In genomic region chrX:40418413-40419195, GRCh38 we compare ENCODE assay signal across 14 cellular contexts.
DNase-seq lines count a peak whose midpoint lies in the region; FAIRE-seq and TF ChIP-seq lines count a peak whose summit lies in the region.
"Had no signal": no experiment of that assay in that cellular context is flagged by ENCODE, and none has a peak within 500 bp of the region (broad histone marks: within the 10 kb centered on the region; RNA-seq: fewer than 3 reads in every experiment).

No MANE protein-coding gene starts in this region.

- TF ChIP-seq CTCF in Calu3 (IDR thresholded peaks at IDR 0.05; ENCODE audit: unreplicated experiment): no peak
- no peak for TF ChIP-seq CTCF in D721Med (IDR thresholded peaks at IDR 0.05; ENCODE audit: insufficient read depth, missing control alignments)

- H3K27ac Mint-ChIP-seq in Calu3 (ENCODE audit: unreplicated experiment): no peak overlapping the region
- H3K27ac Mint-ChIP-seq in activated CD4-positive, alpha-beta memory T cell treated with anti-CD3 and anti-CD28 coated beads for 36 hours: no peak overlapping the region
- H3K27ac Mint-ChIP-seq: endodermal cell, progenitor cell of endocrine pancreas had no signal

- POLR2A ChIA-PET in activated CD4-positive, alpha-beta memory T cell treated with anti-CD3 and anti-CD28 coated beads for 36 hours (lab: Charles Lee): no interaction called here

- H3K4me1 Mint-ChIP-seq in Calu3 (ENCODE audit: low read depth, unreplicated experiment): no peaks in the 10 kb centered on the region
- peaks cover 3% of the 10 kb centered on the region for H3K4me1 Mint-ChIP-seq in activated CD4-positive, alpha-beta memory T cell treated with anti-CD3 and anti-CD28 coated beads for 36 hours (ENCODE audit: low read depth)

- no peaks in the 10 kb centered on the region for H3K36me3 Mint-ChIP-seq in Calu3 (ENCODE audit: insufficient read depth, unreplicated experiment)
- H3K36me3 Mint-ChIP-seq in activated CD4-positive, alpha-beta memory T cell treated with anti-CD3 and anti-CD28 coated beads for 36 hours: no peaks in the 10 kb centered on the region

- intact Hi-C loops in Calu3 (cut with micrococcal nuclease; ENCODE audit: unreplicated experiment): no loop called here
- intact Hi-C loops in activated CD4-positive, alpha-beta memory T cell treated with anti-CD3 and anti-CD28 coated beads for 36 hours (cut with micrococcal nuclease): no loop called here

- no peak for TF ChIP-seq POLR2A in GM12892 (IDR thresholded peaks at IDR 0.05; ENCODE audit: low read depth, low read length)

- peak; percentile 5 for DNase-seq in Calu3
- no peak for DNase-seq in GM12892 (ENCODE audit: insufficient read length)
- DNase-seq in activated CD4-positive, alpha-beta memory T cell treated with anti-CD3 and anti-CD28 coated beads for 36 hours: peak; percentile 30
- DNase-seq in kidney glomerular epithelial cell (lab: John Stamatoyannopoulos, UW): peak; percentile 1
- no peak for DNase-seq in hippocampal formation (lab: John Stamatoyannopoulos, UW)
- no peak for DNase-seq in D721Med (ENCODE audit: insufficient read length, low spot score)
- no peak for DNase-seq in stimulated activated CD4-positive, alpha-beta T cell treated with anti-CD3 and anti-CD28 coated beads, Interleukin-2, amount 100 ng/mL, for 48 hours
- DNase-seq: amniotic stem cell; DMS 273 treated with DMSO at 0.1 percent for 48 hours; endodermal cell; KBM-7; NCI-H69; stimulated activated CD4-positive, alpha-beta T cell treated with anti-CD3 and anti-CD28 coated beads, Interleukin-4, amount 100 ng/mL, for 24 hours had no signal

- peaks cover 14% of the 10 kb centered on the region for H3K27me3 Mint-ChIP-seq in Calu3 (ENCODE audit: unreplicated experiment)
- H3K27me3 Mint-ChIP-seq in activated CD4-positive, alpha-beta memory T cell treated with anti-CD3 and anti-CD28 coated beads for 36 hours: no peaks in the 10 kb centered on the region
- H3K27me3 Mint-ChIP-seq: progenitor cell of endocrine pancreas had no signal

- BruUV-seq in Calu3 (replicated peaks; lab: Mats Ljungman, UMichigan): no TSS peak

- CTCF ChIA-PET in Calu3 (lab: Charles Lee): no interaction called here
- CTCF ChIA-PET in activated CD4-positive, alpha-beta memory T cell treated with anti-CD3 and anti-CD28 coated beads for 36 hours (lab: Charles Lee): no interaction called here

- H3K4me3 Mint-ChIP-seq in Calu3 (ENCODE audit: low read depth, unreplicated experiment): no peak overlapping the region
- H3K4me3 Mint-ChIP-seq in activated CD4-positive, alpha-beta memory T cell treated with anti-CD3 and anti-CD28 coated beads for 36 hours: no peak overlapping the region
- H3K4me3 Mint-ChIP-seq: endodermal cell had no signal

- FAIRE-seq in GM12892 (lab: Jason Lieb, UNC): peak; percentile 67
- no peak for FAIRE-seq in D721Med (lab: Jason Lieb, UNC)

- no peaks in the 10 kb centered on the region for H3K9me3 Mint-ChIP-seq in Calu3 (ENCODE audit: low read depth, unreplicated experiment)
- no peaks in the 10 kb centered on the region for H3K9me3 Mint-ChIP-seq in activated CD4-positive, alpha-beta memory T cell treated with anti-CD3 and anti-CD28 coated beads for 36 hours

Comparison
In these comparisons a context has a peak if more than half of its experiments do, and no peak if none do; other contexts are left out.
1. DNase-seq: peak in Calu3 (single experiment), activated CD4-positive, alpha-beta memory T cell treated with anti-CD3 and anti-CD28 coated beads for 36 hours (single experiment) and kidney glomerular epithelial cell (single experiment); none in GM12892 (single experiment), hippocampal formation (0 of 2), D721Med (single experiment) and stimulated activated CD4-positive, alpha-beta T cell treated with anti-CD3 and anti-CD28 coated beads, Interleukin-2, amount 100 ng/mL, for 48 hours (0 of 2).